8 cellular contexts compared by ENCODE assay signal in genomic region chr13:32586022-32586900, GRCh38. TPM values are rescaled to one million over a fixed set of nuclear protein-coding genes. Genes with fewer than 3 reads are reported as not detected.
DNase-seq lines count a peak whose midpoint lies in the region; ATAC-seq lines count a peak whose summit lies in the region.

A gene with protein sequence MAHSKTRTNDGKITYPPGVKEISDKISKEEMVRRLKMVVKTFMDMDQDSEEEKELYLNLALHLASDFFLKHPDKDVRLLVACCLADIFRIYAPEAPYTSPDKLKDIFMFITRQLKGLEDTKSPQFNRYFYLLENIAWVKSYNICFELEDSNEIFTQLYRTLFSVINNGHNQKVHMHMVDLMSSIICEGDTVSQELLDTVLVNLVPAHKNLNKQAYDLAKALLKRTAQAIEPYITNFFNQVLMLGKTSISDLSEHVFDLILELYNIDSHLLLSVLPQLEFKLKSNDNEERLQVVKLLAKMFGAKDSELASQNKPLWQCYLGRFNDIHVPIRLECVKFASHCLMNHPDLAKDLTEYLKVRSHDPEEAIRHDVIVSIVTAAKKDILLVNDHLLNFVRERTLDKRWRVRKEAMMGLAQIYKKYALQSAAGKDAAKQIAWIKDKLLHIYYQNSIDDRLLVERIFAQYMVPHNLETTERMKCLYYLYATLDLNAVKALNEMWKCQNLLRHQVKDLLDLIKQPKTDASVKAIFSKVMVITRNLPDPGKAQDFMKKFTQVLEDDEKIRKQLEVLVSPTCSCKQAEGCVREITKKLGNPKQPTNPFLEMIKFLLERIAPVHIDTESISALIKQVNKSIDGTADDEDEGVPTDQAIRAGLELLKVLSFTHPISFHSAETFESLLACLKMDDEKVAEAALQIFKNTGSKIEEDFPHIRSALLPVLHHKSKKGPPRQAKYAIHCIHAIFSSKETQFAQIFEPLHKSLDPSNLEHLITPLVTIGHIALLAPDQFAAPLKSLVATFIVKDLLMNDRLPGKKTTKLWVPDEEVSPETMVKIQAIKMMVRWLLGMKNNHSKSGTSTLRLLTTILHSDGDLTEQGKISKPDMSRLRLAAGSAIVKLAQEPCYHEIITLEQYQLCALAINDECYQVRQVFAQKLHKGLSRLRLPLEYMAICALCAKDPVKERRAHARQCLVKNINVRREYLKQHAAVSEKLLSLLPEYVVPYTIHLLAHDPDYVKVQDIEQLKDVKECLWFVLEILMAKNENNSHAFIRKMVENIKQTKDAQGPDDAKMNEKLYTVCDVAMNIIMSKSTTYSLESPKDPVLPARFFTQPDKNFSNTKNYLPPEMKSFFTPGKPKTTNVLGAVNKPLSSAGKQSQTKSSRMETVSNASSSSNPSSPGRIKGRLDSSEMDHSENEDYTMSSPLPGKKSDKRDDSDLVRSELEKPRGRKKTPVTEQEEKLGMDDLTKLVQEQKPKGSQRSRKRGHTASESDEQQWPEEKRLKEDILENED (N-terminal part only) (plus strand): TSS chr13:32586452. CDS start chr13:32648773, 62,321 bp downstream.

- no peaks in the 10 kb centered on the region for H3K9me3 Mint-ChIP-seq in dendritic cell treated with granulocyte-macrophage colony-stimulating factor and Interleukin-4, amounts not matched to agents 40 ng/mL and 50 ng/mL, for 4 days

- ATAC-seq in GM19328 (IDR thresholded peaks at IDR 0.05; ENCODE audit: unreplicated experiment) (peak; percentile 77), HG03520 (IDR thresholded peaks at IDR 0.05; ENCODE audit: unreplicated experiment) (peak; percentile 82), left lobe of liver (peak; percentile 96)

- intact Hi-C loops in dendritic cell treated with granulocyte-macrophage colony-stimulating factor and Interleukin-4, amounts not matched to agents 40 ng/mL and 50 ng/mL, for 4 days (cut with micrococcal nuclease) = loop anchor here (1.0 to 5.0 kb wide), 4 partner anchors 53 to 1141 kb away; no protein-coding TSS in a partner anchor

- H3K27ac Mint-ChIP-seq in dendritic cell treated with granulocyte-macrophage colony-stimulating factor and Interleukin-4, amounts not matched to agents 40 ng/mL and 50 ng/mL, for 4 days = peak within 1 kb of the TSS; percentile 89

- peaks cover 5% of the 10 kb centered on the region for H3K36me3 Mint-ChIP-seq in dendritic cell treated with granulocyte-macrophage colony-stimulating factor and Interleukin-4, amounts not matched to agents 40 ng/mL and 50 ng/mL, for 4 days (ENCODE audit: low read depth)

- peaks cover 8% of the 10 kb centered on the region for H3K27me3 Mint-ChIP-seq in dendritic cell treated with granulocyte-macrophage colony-stimulating factor and Interleukin-4, amounts not matched to agents 40 ng/mL and 50 ng/mL, for 4 days

- H3K4me1 Mint-ChIP-seq in dendritic cell treated with granulocyte-macrophage colony-stimulating factor and Interleukin-4, amounts not matched to agents 40 ng/mL and 50 ng/mL, for 4 days (ENCODE audit: low read depth) = peaks cover 37% of the 10 kb centered on the region

- peak; percentile 41 to 97 (median 92) for DNase-seq in C1 segment of cervical spinal cord (lab: John Stamatoyannopoulos, UW)
- peak; percentile 95 for DNase-seq in NCI-H69 (lab: John Stamatoyannopoulos, UW)
- peak; percentile 92 for DNase-seq in activated CD4-positive, alpha-beta T cell treated with anti-CD3 and anti-CD28 coated beads, Interleukin-2, amount 50 U/mL, for 1 hour
- DNase-seq in left lobe of liver (ENCODE audit: low spot score) = peak; percentile 96
- DNase-seq in stimulated activated CD4-positive, alpha-beta T cell treated with anti-CD3 and anti-CD28 coated beads, Interleukin-2, amount 100 ng/mL, for 4 hours (ENCODE audit: low read depth) = peak; percentile 89

- H3K4me3 Mint-ChIP-seq in dendritic cell treated with granulocyte-macrophage colony-stimulating factor and Interleukin-4, amounts not matched to agents 40 ng/mL and 50 ng/mL, for 4 days = peak within 1 kb of the TSS; percentile 92

RNA-seq across cellular contexts. Expression of the gene that starts here (rescaled TPM):
- 12.6 TPM for total RNA-seq in left lobe of liver

Comparison
In these comparisons a context has a peak if more than half of its experiments do, and no peak if none do; other contexts are left out.
1. Peak in every context shown above with its lines: DNase-seq and ATAC-seq.